Comparison of ENCODE assay signal across 17 cellular contexts in the genomic region with DNA sequence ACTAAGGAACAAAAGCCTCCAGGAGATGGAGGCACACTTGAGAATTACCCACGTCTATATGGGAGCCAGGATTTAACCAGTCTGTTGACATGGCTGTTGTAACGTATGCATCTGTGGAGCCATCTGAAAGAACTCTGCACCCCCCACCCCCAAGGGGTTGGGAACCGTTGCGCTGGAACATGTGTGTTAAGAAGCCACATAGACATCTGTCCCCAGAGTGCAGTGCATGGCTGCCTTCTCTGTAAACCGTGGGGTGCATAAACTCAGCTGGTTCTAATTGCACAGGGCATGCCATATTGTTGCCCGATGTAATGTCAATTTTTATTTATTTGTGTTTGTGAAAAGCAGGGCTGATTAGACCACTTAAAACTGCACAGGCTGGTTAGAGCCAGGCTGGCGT.
DNase-seq lines count a peak whose midpoint lies in the region; ATAC-seq, FAIRE-seq and TF ChIP-seq lines count a peak whose summit lies in the region.
"Had no signal": no experiment of that assay in that cellular context is flagged by ENCODE, and none has a peak within 500 bp of the region (broad histone marks: within the 10 kb centered on the region; RNA-seq: fewer than 3 reads in every experiment).

No MANE protein-coding gene starts in this region.

- CTCF ChIA-PET in H1 (lab: Charles Lee; ENCODE audit: partially characterized antibody) = interaction anchor here (0.6 to 4.5 kb wide), 6 partner anchors 12 to 460 kb away, joined by 3 to 26 read pairs (median 4); no protein-coding TSS in a partner anchor

- no peaks in the 10 kb centered on the region for H4K20me1 ChIP-seq in H1 (replicated peaks in 1 of 2; ENCODE audit: control insufficient read depth in 1 of 2, insufficient read depth in 2 of 2, low read length in 2 of 2)

- no peak overlapping the region for H4K5ac ChIP-seq in H1 (ENCODE audit: insufficient read length, low read depth, low read length)

- H3K4me1 ChIP-seq in H1 (replicated peaks in 1 of 4; ENCODE audit: control insufficient read depth in 3 of 4, insufficient read depth in 4 of 4, low read length in 3 of 4) (peaks cover 0 to 9% (median 3%) of the 10 kb centered on the region in 4 experiments; a peak in 4 of 7 replicates), stomach (peaks cover 9 to 65% (median 43%) of the 10 kb centered on the region in 4 donors), suprapubic skin (no peaks in the 10 kb centered on the region)

- H3K4me2 ChIP-seq in H1 (ENCODE audit: insufficient read depth in 1 of 2, low read depth in 2 of 2, low read length in 2 of 2) = no peak overlapping the region

- intact Hi-C loops in stomach (cut with DNase I; ENCODE audit: low total_unique reads) = no loop called here

- DNase-seq in NCI-H1436 (lab: John Stamatoyannopoulos, UW) (peak; percentile 57), NCI-H1436 treated with DMSO at 0.1 percent for 48 hours (lab: John Stamatoyannopoulos, UW) (no peak), NCI-H2171 (lab: John Stamatoyannopoulos, UW) (peak; percentile 89), H1 (ENCODE audit: low read depth in 1 of 2, low spot score in 2 of 2) (no peak), stomach (no peak), suprapubic skin (ENCODE audit: low spot score in 2 of 2) (no peak)
- DNase-seq: activated B cell treated with CpG ODN at 0.5 μM for 24 hours; CD4-positive, alpha-beta T cell; GDM1; stimulated activated CD4-positive, alpha-beta T cell treated with anti-CD3 and anti-CD28 coated beads, Interleukin-4, amount 100 ng/mL, for 4 hours; T-helper 1 cell; transverse colon had no signal

- no peak overlapping the region for H2AFZ ChIP-seq in H1 (ENCODE audit: low read length)

- H3K23ac ChIP-seq in H1 (ENCODE audit: insufficient read length) = no peak overlapping the region

- POLR2A ChIA-PET in H1 (lab: Charles Lee; ENCODE audit: partially characterized antibody) = interaction anchor here (0.6 kb wide), 1 partner anchor 559 kb away, joined by 3 read pairs; no protein-coding TSS in a partner anchor

- no peak overlapping the region for H3K4me3 ChIP-seq in H1 (ENCODE audit: extremely low read depth in 1 of 4, insufficient read depth in 2 of 4, low read depth in 3 of 4, low read length in 4 of 4)
- no peak overlapping the region for H3K4me3 ChIP-seq in stomach
- H3K4me3 ChIP-seq in suprapubic skin = no peak overlapping the region
- H3K4me3 ChIP-seq: transverse colon had no signal

- H3K27ac ChIP-seq in H1 (ENCODE audit: low read depth, low read length) (no peak overlapping the region), stomach (peak overlapping the region; percentile 39 to 86 (median 62)), suprapubic skin (no peak overlapping the region)
- H3K27ac ChIP-seq: RWPE1 had no signal

- no peaks in the 10 kb centered on the region; the same call in 1 of the 2 replicates for H3K23me2 ChIP-seq in H1 (ENCODE audit: low read depth, low read length)

- H3K9me3 ChIP-seq in H1 (ENCODE audit: insufficient read depth in 2 of 2, low read depth in 1 of 2, low read length in 1 of 2) (no peaks in the 10 kb centered on the region), stomach (no peaks in the 10 kb centered on the region), suprapubic skin (no peaks in the 10 kb centered on the region)
- H3K9me3 ChIP-seq: transverse colon had no signal

- H2BK120ac ChIP-seq in H1 (replicated peaks; ENCODE audit: low read depth, low read length) = no peak overlapping the region

- H4K8ac ChIP-seq in H1 (ENCODE audit: extremely low read depth, insufficient read depth, low read length) = no peak overlapping the region

- peak overlapping the region; percentile 3; the same call in 1 of the 2 replicates for H2BK20ac ChIP-seq in H1 (ENCODE audit: low read length)

- H2BK15ac ChIP-seq in H1 (ENCODE audit: low read length) = no peak overlapping the region

- H2BK5ac ChIP-seq in H1 (ENCODE audit: low read depth, low read length) = no peak overlapping the region

- no peak overlapping the region for H4K91ac ChIP-seq in H1 (replicated peaks; ENCODE audit: insufficient read length, low read length)

- no peak overlapping the region for H2AK5ac ChIP-seq in H1 (ENCODE audit: low read depth, low read length)

- ATAC-seq in HG03045 (IDR thresholded peaks at IDR 0.05; ENCODE audit: unreplicated experiment) (no peak), HG03342 (IDR thresholded peaks at IDR 0.05; ENCODE audit: unreplicated experiment) (no peak)

- no peak overlapping the region; the same call in 1 of the 2 replicates for H3K18ac ChIP-seq in H1 (ENCODE audit: extremely low read depth, low read length)

- no peaks in the 10 kb centered on the region for H3K27me3 ChIP-seq in H1 (replicated peaks in 1 of 4; ENCODE audit: control insufficient read depth in 3 of 4, extremely low read depth in 1 of 4, insufficient read depth in 3 of 4, low read length in 3 of 4)
- H3K27me3 ChIP-seq in stomach = no peaks in the 10 kb centered on the region
- H3K27me3 ChIP-seq in suprapubic skin = no peaks in the 10 kb centered on the region
- H3K27me3 ChIP-seq: transverse colon had no signal

- TF ChIP-seq RAD21 in H1 (IDR thresholded peaks at IDR 0.05 in 1 of 2, conservative IDR thresholded peaks at IDR 0.05 in 1 of 2; ENCODE audit: low read depth in 2 of 2, low read length in 2 of 2) = no peak

- H3K14ac ChIP-seq in H1 (ENCODE audit: insufficient read length) = no peak overlapping the region

- H3K36me3 ChIP-seq in H1 (ENCODE audit: control insufficient read depth in 2 of 4, insufficient read depth in 4 of 4, low read length in 3 of 4) = no peaks in the 10 kb centered on the region; a peak in 1 of 8 replicates
- H3K36me3 ChIP-seq in stomach = no peaks in the 10 kb centered on the region
- H3K36me3 ChIP-seq in suprapubic skin = no peaks in the 10 kb centered on the region
- H3K36me3 ChIP-seq: transverse colon had no signal

- TF ChIP-seq EP300 in H1 (IDR thresholded peaks at IDR 0.05; ENCODE audit: borderline replicate concordance in 1 of 2, low read depth in 2 of 2, low read length in 2 of 2) = no peak
- no peak for TF ChIP-seq EP300 in stomach (IDR thresholded peaks at IDR 0.05)
- TF ChIP-seq EP300 in suprapubic skin (IDR thresholded peaks at IDR 0.05) = no peak

- no peak for TF ChIP-seq CTCF in H1 (IDR thresholded peaks at IDR 0.05; ENCODE audit: control extremely low read depth in 1 of 3, insufficient read depth in 1 of 3, low read depth in 1 of 3, low read length in 3 of 3)
- no peak for TF ChIP-seq CTCF in stomach (IDR thresholded peaks at IDR 0.05)
- no peak for TF ChIP-seq CTCF in suprapubic skin (IDR thresholded peaks at IDR 0.05)

- H3K79me2 ChIP-seq in H1 (ENCODE audit: control insufficient read depth in 1 of 2, insufficient read depth in 2 of 2, low read length in 2 of 2) = no peaks in the 10 kb centered on the region

- H2BK12ac ChIP-seq in H1 (ENCODE audit: low read depth, low read length) = no peak overlapping the region

- no peak for FAIRE-seq in H1 (lab: Jason Lieb, UNC)
- FAIRE-seq: A204.1, H54 had no signal

- H3K79me1 ChIP-seq in H1 (ENCODE audit: low read depth, low read length) = no peaks in the 10 kb centered on the region

- TF ChIP-seq POLR2A in H1 (IDR thresholded peaks at IDR 0.05; ENCODE audit: control extremely low read depth in 1 of 2, low read depth in 2 of 2, low read length in 2 of 2) (no peak), stomach (IDR thresholded peaks at IDR 0.05) (no peak), suprapubic skin (IDR thresholded peaks at IDR 0.05) (no peak)

- no peak overlapping the region for H3K56ac ChIP-seq in H1 (replicated peaks; ENCODE audit: insufficient read length, low read depth, low read length)

- 81% methylated on average over 7 of the region's 7 CpGs; no CpG with 5 or more reads in 1 of the 2 experiments for WGBS in H1 (ENCODE audit: extremely low coverage in 1 of 2, insufficient coverage in 1 of 2, insufficient read length in 1 of 2, insufficient replicate concordance in 2 of 2, low coverage in 1 of 2, low lambda C conversion rate in 2 of 2, missing lambda C conversion rate in 1 of 2), 2 experiments
- WGBS in stomach, 5 donors = 56 to 74% (median 61%) methylated on average over 6 to 7 of the region's 7 CpGs
- 75% methylated on average over 7 of the region's 7 CpGs for WGBS in suprapubic skin

- no peak overlapping the region; a peak in 1 of 7 replicates for H3K9ac ChIP-seq in H1 (replicated peaks in 1 of 4; ENCODE audit: extremely low read depth in 1 of 4, low read depth in 3 of 4, low read length in 3 of 4)

- H3K4ac ChIP-seq in H1 (replicated peaks; ENCODE audit: insufficient read length, low read depth, low read length) = no peak overlapping the region

TF ChIP-seq in H1, 55 proteins besides CTCF, POLR2A, EP300 and RAD21 (continues in another document):
- TF ChIP-seq TAF1 (IDR thresholded peaks at IDR 0.05; ENCODE audit: low read depth, low read length) (no peak), BACH1 (IDR thresholded peaks at IDR 0.05; ENCODE audit: low read length) (no peak), MAFK (IDR thresholded peaks at IDR 0.05; ENCODE audit: low read depth, low read length) (no peak), HDAC6 (IDR thresholded peaks at IDR 0.05; ENCODE audit: low read depth, low read length) (no peak), TCF12 (IDR thresholded peaks at IDR 0.05; ENCODE audit: low read depth, low read length) (no peak)

Comparison
In these comparisons a context has a peak if more than half of its experiments do, and no peak if none do; other contexts are left out.
1. DNase-seq: peak in NCI-H1436 (single experiment) and NCI-H2171 (single experiment); none in NCI-H1436 treated with DMSO at 0.1 percent for 48 hours (single experiment), H1 (0 of 2), stomach (single experiment) and suprapubic skin (0 of 2).
2. H3K27ac ChIP-seq: peak in stomach (5 of 5); none in H1 (single experiment) and suprapubic skin (single experiment).